8 cellular contexts compared by ENCODE assay signal in genomic region chr5:74575741-74576538, GRCh38.
DNase-seq lines count a peak whose midpoint lies in the region; ATAC-seq and TF ChIP-seq lines count a peak whose summit lies in the region.

No MANE protein-coding gene starts in this region.

- peak overlapping the region; percentile 8 to 81 (median 72) for H3K4me3 Mint-ChIP-seq in CD4-positive, CD25-positive, alpha-beta regulatory T cell
- no peak overlapping the region for H3K4me3 Mint-ChIP-seq in chondrocyte (ENCODE audit: unreplicated experiment)

- ATAC-seq in CD4-positive, CD25-positive, alpha-beta regulatory T cell (ENCODE audit: low read depth in 2 of 2) = peak; percentile 65 to 69
- peak; percentile 85 for ATAC-seq in omental fat pad (ENCODE audit: low FRiP score)
- no peak for ATAC-seq in GM21619 (IDR thresholded peaks at IDR 0.05; ENCODE audit: unreplicated experiment)
- no peak for ATAC-seq in HG02798 (IDR thresholded peaks at IDR 0.05; ENCODE audit: poor library complexity, unreplicated experiment)

- peaks cover 0 to 2% (median 0%) of the 10 kb centered on the region in 7 donors for H3K9me3 Mint-ChIP-seq in CD4-positive, CD25-positive, alpha-beta regulatory T cell
- H3K9me3 Mint-ChIP-seq in chondrocyte (ENCODE audit: low read depth) = peaks cover 3% of the 10 kb centered on the region

- no peaks in the 10 kb centered on the region for H3K9me3 ChIP-seq in CD4-positive, CD25-positive, alpha-beta regulatory T cell (ENCODE audit: control insufficient read depth in 2 of 2, low read length in 2 of 2)

- no peaks in the 10 kb centered on the region for H3K36me3 ChIP-seq in CD4-positive, CD25-positive, alpha-beta regulatory T cell (ENCODE audit: control insufficient read depth, insufficient read depth, low read length)

- H3K27ac ChIP-seq in CD4-positive, CD25-positive, alpha-beta regulatory T cell (ENCODE audit: insufficient read depth, low read length, poor library complexity, severe bottlenecking) = peak overlapping the region; percentile 21

- DNase-seq in CD4-positive, CD25-positive, alpha-beta regulatory T cell = peak in 1 of 3 donors; percentile 51
- peak; percentile 17 for DNase-seq in NCI-H1436 treated with DMSO at 0.1 percent for 48 hours (lab: John Stamatoyannopoulos, UW)
- DNase-seq in chondrocyte (ENCODE audit: low spot score) = no peak
- DNase-seq in omental fat pad (ENCODE audit: low spot score) = no peak
- DNase-seq in activated gamma-delta T cell (lab: John Stamatoyannopoulos, UW) = no peak
- no peak for DNase-seq in activated CD4-positive, CD25-positive, alpha-beta regulatory T cell (lab: John Stamatoyannopoulos, UW)

- no peaks in the 10 kb centered on the region for H3K36me3 Mint-ChIP-seq in CD4-positive, CD25-positive, alpha-beta regulatory T cell
- peaks cover 2% of the 10 kb centered on the region for H3K36me3 Mint-ChIP-seq in chondrocyte (ENCODE audit: low read depth)

- H3K4me3 ChIP-seq in CD4-positive, CD25-positive, alpha-beta regulatory T cell (ENCODE audit: low read depth, low read length) = peak overlapping the region; percentile 67

- peaks cover 4% of the 10 kb centered on the region for H3K27me3 Mint-ChIP-seq in CD4-positive, CD25-positive, alpha-beta regulatory T cell
- no peaks in the 10 kb centered on the region for H3K27me3 Mint-ChIP-seq in chondrocyte (ENCODE audit: low read depth)

- TF ChIP-seq CTCF in chondrocyte (IDR thresholded peaks at IDR 0.05) (no peak), omental fat pad (IDR thresholded peaks at IDR 0.05) (no peak)

- H3K4me1 ChIP-seq in CD4-positive, CD25-positive, alpha-beta regulatory T cell (ENCODE audit: control insufficient read depth, insufficient read depth, low read length, poor library complexity, severe bottlenecking) = peaks cover 34% of the 10 kb centered on the region

- H3K4me1 Mint-ChIP-seq in CD4-positive, CD25-positive, alpha-beta regulatory T cell = peaks cover 10 to 34% (median 25%) of the 10 kb centered on the region in 4 donors
- peaks cover 18% of the 10 kb centered on the region for H3K4me1 Mint-ChIP-seq in chondrocyte (ENCODE audit: low read depth)

- H3K27me3 ChIP-seq in CD4-positive, CD25-positive, alpha-beta regulatory T cell (ENCODE audit: control insufficient read depth, insufficient read depth, low read length) = no peaks in the 10 kb centered on the region

- peak overlapping the region; percentile 63 to 91 (median 69) for H3K27ac Mint-ChIP-seq in CD4-positive, CD25-positive, alpha-beta regulatory T cell
- H3K27ac Mint-ChIP-seq in chondrocyte (ENCODE audit: unreplicated experiment) = peak overlapping the region; percentile 80

Comparison
In these comparisons a context has a peak if more than half of its experiments do, and no peak if none do; other contexts are left out.
1. ATAC-seq: peak in CD4-positive, CD25-positive, alpha-beta regulatory T cell (2 of 2) and omental fat pad (single experiment); none in GM21619 (single experiment) and HG02798 (single experiment).